Comparison of ENCODE assay signal across 10 cellular contexts in genomic region chr17:48587276-48588073, GRCh38. TPM values are rescaled to one million over a fixed set of nuclear protein-coding genes. Genes with fewer than 3 reads are reported as not detected.
DNase-seq lines count a peak whose midpoint lies in the region; ATAC-seq and TF ChIP-seq lines count a peak whose summit lies in the region.
"Had no signal": no experiment of that assay in that cellular context is flagged by ENCODE, and none has a peak within 500 bp of the region (broad histone marks: within the 10 kb centered on the region; RNA-seq: fewer than 3 reads in every experiment).

No MANE protein-coding gene starts in this region.

- dilution Hi-C loops in IMR-90 (cut with HindIII; ENCODE audit: low sequenced_read_pairs, unreplicated experiment), result no loop called here

- H3K9me3 ChIP-seq in IMR-90 (ENCODE audit: control insufficient read depth, insufficient read depth, low read length), result no peaks in the 10 kb centered on the region
- H3K9me3 ChIP-seq in mucosa of stomach (ENCODE audit: control insufficient read depth, low read length), result no peaks in the 10 kb centered on the region

- H2AK9ac ChIP-seq in IMR-90 (replicated peaks; ENCODE audit: low read depth, low read length, poor library complexity), result peak overlapping the region; percentile 94

- no peak for TF ChIP-seq POLR2A in IMR-90 (IDR thresholded peaks at IDR 0.05; ENCODE audit: low read depth, low read length)

- DNase-seq in AG08396 (ENCODE audit: low spot score), result peak; percentile 47
- DNase-seq in IMR-90, result peak; percentile 82
- no peak for DNase-seq in posterior vena cava (ENCODE audit: low spot score)
- DNase-seq in left ventricle myocardium superior, result no peak
- DNase-seq in central memory CD4-positive, alpha-beta T cell, result no peak
- DNase-seq: activated effector memory CD4-positive, alpha-beta T cell treated with anti-CD3 and anti-CD28 coated beads, Interleukin-2, amount 50 U/mL, for 16 hours had no signal

- peak overlapping the region; percentile 95 for H2AK5ac ChIP-seq in IMR-90 (ENCODE audit: low read depth, low read length)

- H3K14ac ChIP-seq in IMR-90 (replicated peaks; ENCODE audit: low read depth, low read length), result peak overlapping the region; percentile 99

- TF ChIP-seq CTCF in IMR-90 (conservative IDR thresholded peaks at IDR 0.05; ENCODE audit: low read depth, low read length) (no peak), VCaP (conservative IDR thresholded peaks at IDR 0.05) (no peak)

- peak overlapping the region; percentile 99 for H3K27ac ChIP-seq in IMR-90 (ENCODE audit: insufficient read depth, low read length)
- peak overlapping the region; percentile 45 for H3K27ac ChIP-seq in VCaP

- H4K91ac ChIP-seq in IMR-90 (ENCODE audit: insufficient read depth, low read depth, low read length), result peak overlapping the region; percentile 99

- TF ChIP-seq RAD21 in IMR-90 (IDR thresholded peaks at IDR 0.05; ENCODE audit: low read length), result no peak

- H4K5ac ChIP-seq in IMR-90 (ENCODE audit: low read depth, low read length), result peak overlapping the region; percentile 92

- H3K4ac ChIP-seq in IMR-90 (ENCODE audit: low read depth, low read length), result peak overlapping the region; percentile 99

- no peaks in the 10 kb centered on the region for H3K27me3 ChIP-seq in IMR-90 (ENCODE audit: control insufficient read depth, insufficient read depth, low read length)
- peaks cover 98% of the 10 kb centered on the region for H3K27me3 ChIP-seq in mucosa of stomach (ENCODE audit: control insufficient read depth, insufficient read depth, low read length)

- H3K4me2 ChIP-seq in IMR-90 (ENCODE audit: low read depth, low read length), result peak overlapping the region; percentile 98

- H3K79me1 ChIP-seq in IMR-90 (ENCODE audit: low read depth in 1 of 2, low read length in 2 of 2), result no peaks in the 10 kb centered on the region

- 0% methylated on average over 2 of the region's 5 CpGs; no CpG with 5 or more reads in 1 of the 2 experiments for WGBS in IMR-90 (ENCODE audit: extremely low coverage in 2 of 2, insufficient read length in 1 of 2), 2 experiments

- H2BK120ac ChIP-seq in IMR-90 (ENCODE audit: low read depth, low read length), result peak overlapping the region; percentile 97

- peak overlapping the region; percentile 96 for H3K18ac ChIP-seq in IMR-90 (ENCODE audit: low read depth, low read length)

- peak overlapping the region; percentile 96 to 99 for H4K8ac ChIP-seq in IMR-90 (ENCODE audit: low read depth in 2 of 2, low read length in 2 of 2)

- in situ Hi-C loops in IMR-90 (cut with MboI; ENCODE audit: low sequenced_read_pairs), result no loop called here

- POLR2A ChIA-PET in IMR-90 (lab: Charles Lee; ENCODE audit: unreplicated experiment), result interaction anchor here (0.6 to 1.6 kb wide), 18 partner anchors 11 to 750 kb away, joined by 3 to 14 read pairs (median 4); partner anchors contain the start of gene HOXB9

- H3K36me3 ChIP-seq in IMR-90 (ENCODE audit: control insufficient read depth, insufficient read depth, low read length) (peaks cover 16% of the 10 kb centered on the region; the same call in 1 of the 2 replicates), mucosa of stomach (ENCODE audit: control insufficient read depth, insufficient read depth, low read length) (no peaks in the 10 kb centered on the region)

- peak overlapping the region; percentile 100 for H3K56ac ChIP-seq in IMR-90 (ENCODE audit: extremely low read depth, insufficient read depth, low read length)

- ATAC-seq in IMR-90 (ENCODE audit: low read depth) (peak; percentile 0; the same call in 1 of the 2 replicates), HG03196 (IDR thresholded peaks at IDR 0.05; ENCODE audit: unreplicated experiment) (no peak), left ventricle myocardium superior (no peak)
- ATAC-seq: left lobe of liver had no signal

- no peak overlapping the region for H2AFZ ChIP-seq in IMR-90 (replicated peaks; ENCODE audit: low read length, poor library complexity)

- H3K4me1 ChIP-seq in IMR-90 (ENCODE audit: control insufficient read depth, insufficient read depth, low read length) (peaks cover 12% of the 10 kb centered on the region), mucosa of stomach (ENCODE audit: control insufficient read depth, insufficient read depth, low read length) (peaks cover 16% of the 10 kb centered on the region)

- peak overlapping the region; percentile 95; the same call in 2 of the 3 replicates for H2BK15ac ChIP-seq in IMR-90 (ENCODE audit: low read depth, low read length)

- CTCF ChIA-PET in IMR-90 (lab: Yijun Ruan, JAX), result interaction anchor here (0.6 to 2.6 kb wide), 4 partner anchors 25 to 236 kb away, joined by 3 to 15 read pairs (median 6); no protein-coding TSS in a partner anchor

- peak overlapping the region; percentile 84 for H2BK20ac ChIP-seq in IMR-90 (ENCODE audit: low read depth, low read length)

- H2BK5ac ChIP-seq in IMR-90 (ENCODE audit: low read depth, low read length, poor library complexity, severe bottlenecking), result peak overlapping the region; percentile 99

- H3K9ac ChIP-seq in IMR-90 (ENCODE audit: low read depth, low read length) (peak overlapping the region; percentile 100), mucosa of stomach (ENCODE audit: low read length) (peak overlapping the region; percentile 19)

- no TSS peak for BruUV-seq in IMR-90 (replicated peaks; lab: Mats Ljungman, UMichigan)

- peak overlapping the region; percentile 91 for H3K4me3 ChIP-seq in IMR-90 (ENCODE audit: insufficient read depth, low read depth, low read length)
- H3K4me3 ChIP-seq in mucosa of stomach (ENCODE audit: low read length), result no peak overlapping the region

- H3K23ac ChIP-seq in IMR-90 (ENCODE audit: low read depth, low read length), result peak overlapping the region; percentile 100

- intact Hi-C loops in IMR-90 (cut with micrococcal nuclease), result no loop called here
- intact Hi-C loops in posterior vena cava (cut with DNase I), result no loop called here
- intact Hi-C loops in left ventricle myocardium superior (cut with micrococcal nuclease), result no loop called here

- no peaks in the 10 kb centered on the region; the same call in 1 of the 2 replicates for H4K20me1 ChIP-seq in IMR-90 (ENCODE audit: insufficient read depth, low read length)

- H3K9me1 ChIP-seq in IMR-90 (ENCODE audit: insufficient read depth, low read length), result no peaks in the 10 kb centered on the region; the same call in 1 of the 2 replicates

TF ChIP-seq in IMR-90, 13 proteins besides CTCF, POLR2A, EP300 and RAD21:
- TF ChIP-seq BHLHE40 (IDR thresholded peaks at IDR 0.05; ENCODE audit: low read depth, low read length) (no peak), FOS (IDR thresholded peaks at IDR 0.05; ENCODE audit: low read depth, low read length) (no peak), MAZ (IDR thresholded peaks at IDR 0.05; ENCODE audit: borderline replicate concordance, low read depth, low read length) (no peak), RFX5 (IDR thresholded peaks at IDR 0.05; ENCODE audit: low read depth, low read length) (no peak), SMC3 (IDR thresholded peaks at IDR 0.05; ENCODE audit: low read depth, low read length) (no peak), MXI1 (IDR thresholded peaks at IDR 0.05; ENCODE audit: borderline replicate concordance, low read depth, low read length) (no peak), MAFK (IDR thresholded peaks at IDR 0.05; ENCODE audit: low read depth, low read length) (no peak)
TF ChIP-seq in IMR-90: peak in this region for 0.

RNA-seq across cellular contexts. Expression of gene HOXB3, which starts 2.6 kb away (rescaled TPM):
- total RNA-seq in IMR-90 (2012; rRNA removed) (6.3 and 8.6 TPM in 2 replicates), posterior vena cava (10 to 100 TPM; 16.0 to 23.6 TPM), left ventricle myocardium superior (2.7 TPM)
- 59.6 and 76.4 TPM in 2 replicates for polyA plus RNA-seq in IMR-90 (2012; rRNA removed)
- 31.9 and 71.7 TPM in 2 replicates for polyA plus RNA-seq in IMR-90 (2012; cell fraction: cytosol; rRNA removed)
- 383 and 595 TPM in 2 replicates for polyA plus RNA-seq in IMR-90 (2012; cell fraction: nucleus; rRNA removed; ENCODE audit: low replicate concordance)

RNA-seq across cellular contexts. Expression of gene HOXB5, which starts 6.1 kb away (rescaled TPM):
- total RNA-seq in IMR-90 (2012; rRNA removed), result 0.54 and 0.56 TPM in 2 replicates
- polyA plus RNA-seq in IMR-90 (2012; rRNA removed), result 18.0 and 18.1 TPM in 2 replicates
- 19.7 and 32.7 TPM in 2 replicates for polyA plus RNA-seq in IMR-90 (2012; cell fraction: cytosol; rRNA removed)
- 13.4 and 16.5 TPM in 2 replicates for polyA plus RNA-seq in IMR-90 (2012; cell fraction: nucleus; rRNA removed; ENCODE audit: low replicate concordance)
- total RNA-seq in posterior vena cava, result 1 to 10 TPM; 1.1 to 2.8 TPM
- total RNA-seq in left ventricle myocardium superior, result not detected

RNA-seq across cellular contexts. Expression of gene HOXB4, which starts 9.3 kb away (rescaled TPM):
- total RNA-seq in IMR-90 (2012; rRNA removed) (1.9 and 2.0 TPM in 2 replicates), posterior vena cava (1 to 10 TPM; 5.0 to 6.9 TPM), left ventricle myocardium superior (0.79 TPM)
- polyA plus RNA-seq in IMR-90 (2012; rRNA removed), result 7.8 and 8.5 TPM in 2 replicates
- polyA plus RNA-seq in IMR-90 (2012; cell fraction: cytosol; rRNA removed), result 2.2 and 4.1 TPM in 2 replicates
- polyA plus RNA-seq in IMR-90 (2012; cell fraction: nucleus; rRNA removed; ENCODE audit: low replicate concordance), result 17.8 and 38.5 TPM in 2 replicates

RNA-seq across cellular contexts. Expression of gene HOXB6, which starts 17.3 kb away (rescaled TPM):
- total RNA-seq in IMR-90 (2012; rRNA removed), result 11.1 and 11.9 TPM in 2 replicates
- 42.2 and 48.1 TPM in 2 replicates for polyA plus RNA-seq in IMR-90 (2012; rRNA removed)
- 66.4 and 75.0 TPM in 2 replicates for polyA plus RNA-seq in IMR-90 (2012; cell fraction: cytosol; rRNA removed)
- polyA plus RNA-seq in IMR-90 (2012; cell fraction: nucleus; rRNA removed; ENCODE audit: low replicate concordance), result 27.7 and 38.2 TPM in 2 replicates
- total RNA-seq in posterior vena cava, result 1 to 10 TPM; 3.9 to 6.7 TPM
- total RNA-seq in left ventricle myocardium superior, result 0.20 TPM

RNA-seq across cellular contexts. Expression of gene HOXB7, which starts 23.3 kb away (rescaled TPM):
- total RNA-seq in IMR-90 (2012; rRNA removed) (1.8 and 3.3 TPM in 2 replicates), posterior vena cava (10 to 100 TPM in 1 of 2 donors, 1 to 10 TPM in 1; 8.0 to 11.1 TPM), left ventricle myocardium superior (0.30 TPM)
- 6.7 and 7.5 TPM in 2 replicates for polyA plus RNA-seq in IMR-90 (2012; rRNA removed)
- polyA plus RNA-seq in IMR-90 (2012; cell fraction: cytosol; rRNA removed), result 5.2 and 6.4 TPM in 2 replicates
- polyA plus RNA-seq in IMR-90 (2012; cell fraction: nucleus; rRNA removed; ENCODE audit: low replicate concordance), result 1.8 and 2.6 TPM in 2 replicates

Comparison
In these comparisons a context has a peak if more than half of its experiments do, and no peak if none do; other contexts are left out.
1. DNase-seq: peak in AG08396 (single experiment) and IMR-90 (single experiment); none in posterior vena cava (single experiment), left ventricle myocardium superior (single experiment) and central memory CD4-positive, alpha-beta T cell (single experiment).